Comparison of ENCODE assay signal across 12 cellular contexts in the genomic region with DNA sequence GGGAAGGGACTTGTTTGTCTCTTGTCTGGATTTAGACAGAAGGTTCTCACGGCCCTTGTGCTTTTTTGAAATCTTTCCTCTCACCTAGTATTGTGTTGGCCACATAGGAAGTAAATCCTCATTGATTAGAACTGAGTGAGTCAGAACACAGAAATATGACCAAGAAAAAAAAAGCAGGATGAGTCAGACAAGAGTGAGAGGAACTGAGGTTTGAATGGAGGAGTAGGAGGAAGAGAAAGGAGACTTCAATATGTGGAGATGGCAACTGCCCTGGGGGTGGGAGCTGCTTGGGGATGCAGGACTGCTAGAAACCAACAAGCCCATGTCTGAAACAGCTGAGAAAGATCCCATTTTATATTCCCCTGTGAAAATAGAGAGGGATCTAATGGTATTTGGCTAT.
DNase-seq lines count a peak whose midpoint lies in the region; ATAC-seq, FAIRE-seq and TF ChIP-seq lines count a peak whose summit lies in the region.
"Had no signal": no experiment of that assay in that cellular context is flagged by ENCODE, and none has a peak within 500 bp of the region (broad histone marks: within the 10 kb centered on the region; RNA-seq: fewer than 3 reads in every experiment).

No MANE protein-coding gene starts in this region.

- no peaks in the 10 kb centered on the region for H3K27me3 Mint-ChIP-seq in WTC11 (ENCODE audit: low read depth)
- H3K27me3 Mint-ChIP-seq: type B pancreatic cell had no signal

- H3K27me3 ChIP-seq in esophagus squamous epithelium, result no peaks in the 10 kb centered on the region

- intact Hi-C loops in esophagus squamous epithelium (cut with DNase I), result no loop called here

- H3K4me3 Mint-ChIP-seq in WTC11, result no peak overlapping the region
- H3K4me3 Mint-ChIP-seq: type B pancreatic cell had no signal

- no peaks in the 10 kb centered on the region for H3K36me3 Mint-ChIP-seq in WTC11
- H3K36me3 Mint-ChIP-seq: type B pancreatic cell had no signal

- peaks cover 24% of the 10 kb centered on the region for H3K4me1 Mint-ChIP-seq in WTC11

- peaks cover 0 to 8% (median 0%) of the 10 kb centered on the region in 3 donors for H3K4me1 ChIP-seq in esophagus squamous epithelium

- peak overlapping the region; percentile 21; the same call in 1 of the 2 replicates for H3K27ac Mint-ChIP-seq in WTC11
- H3K27ac Mint-ChIP-seq: type B pancreatic cell had no signal

- FAIRE-seq in frontal cortex (lab: Jason Lieb, UNC), result no peak
- FAIRE-seq: D721Med had no signal

- H3K4me3 ChIP-seq in esophagus squamous epithelium, result no peak overlapping the region

- 20 to 30% methylated on average over 1 of the region's 1 CpG for WGBS in esophagus squamous epithelium, 2 donors

- no peak overlapping the region for H3K27ac ChIP-seq in esophagus squamous epithelium

- H3K9me3 Mint-ChIP-seq in WTC11, result no peaks in the 10 kb centered on the region
- H3K9me3 Mint-ChIP-seq: type B pancreatic cell had no signal

- DNase-seq in COLO829 (ENCODE audit: low spot score) (peak; percentile 91), WTC11 (ENCODE audit: low spot score) (no peak), iris pigment epithelial cell (ENCODE audit: low read depth) (peak; percentile 75), NCI-H82 treated with DMSO at 0.1 percent for 48 hours (lab: John Stamatoyannopoulos, UW; ENCODE audit: unreplicated experiment) (no peak), islet precursor cell (no peak), esophagus squamous epithelium (lab: John Stamatoyannopoulos, UW) (no peak), frontal cortex (ENCODE audit: low spot score in 2 of 2) (no peak)
- DNase-seq: H7, NCI-H2029 treated with DMSO at 0.1 percent for 48 hours had no signal

- no peak for TF ChIP-seq CTCF in WTC11 (IDR thresholded peaks at IDR 0.05)
- no peak for TF ChIP-seq CTCF in esophagus squamous epithelium (IDR thresholded peaks at IDR 0.05)

- TF ChIP-seq POLR2A in esophagus squamous epithelium (IDR thresholded peaks at IDR 0.05), result no peak

- no peaks in the 10 kb centered on the region for H3K9me3 ChIP-seq in esophagus squamous epithelium

- no peaks in the 10 kb centered on the region for H3K36me3 ChIP-seq in esophagus squamous epithelium

- POLR2A ChIA-PET in WTC11 (lab: Charles Lee), result no interaction called here

- ATAC-seq in HG02798 (IDR thresholded peaks at IDR 0.05; ENCODE audit: poor library complexity, unreplicated experiment) (peak; percentile 35), WTC11 (no peak)

- CTCF ChIA-PET in WTC11 (lab: Charles Lee), result no interaction called here

TF ChIP-seq in WTC11, 78 proteins besides CTCF, POLR2A, EP300 and RAD21:
- TF ChIP-seq, protein P1, sequence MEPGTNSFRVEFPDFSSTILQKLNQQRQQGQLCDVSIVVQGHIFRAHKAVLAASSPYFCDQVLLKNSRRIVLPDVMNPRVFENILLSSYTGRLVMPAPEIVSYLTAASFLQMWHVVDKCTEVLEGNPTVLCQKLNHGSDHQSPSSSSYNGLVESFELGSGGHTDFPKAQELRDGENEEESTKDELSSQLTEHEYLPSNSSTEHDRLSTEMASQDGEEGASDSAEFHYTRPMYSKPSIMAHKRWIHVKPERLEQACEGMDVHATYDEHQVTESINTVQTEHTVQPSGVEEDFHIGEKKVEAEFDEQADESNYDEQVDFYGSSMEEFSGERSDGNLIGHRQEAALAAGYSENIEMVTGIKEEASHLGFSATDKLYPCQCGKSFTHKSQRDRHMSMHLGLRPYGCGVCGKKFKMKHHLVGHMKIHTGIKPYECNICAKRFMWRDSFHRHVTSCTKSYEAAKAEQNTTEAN (CRISPR knock-in tag; IDR thresholded peaks at IDR 0.05), result no peak
- TF ChIP-seq, protein P2, sequence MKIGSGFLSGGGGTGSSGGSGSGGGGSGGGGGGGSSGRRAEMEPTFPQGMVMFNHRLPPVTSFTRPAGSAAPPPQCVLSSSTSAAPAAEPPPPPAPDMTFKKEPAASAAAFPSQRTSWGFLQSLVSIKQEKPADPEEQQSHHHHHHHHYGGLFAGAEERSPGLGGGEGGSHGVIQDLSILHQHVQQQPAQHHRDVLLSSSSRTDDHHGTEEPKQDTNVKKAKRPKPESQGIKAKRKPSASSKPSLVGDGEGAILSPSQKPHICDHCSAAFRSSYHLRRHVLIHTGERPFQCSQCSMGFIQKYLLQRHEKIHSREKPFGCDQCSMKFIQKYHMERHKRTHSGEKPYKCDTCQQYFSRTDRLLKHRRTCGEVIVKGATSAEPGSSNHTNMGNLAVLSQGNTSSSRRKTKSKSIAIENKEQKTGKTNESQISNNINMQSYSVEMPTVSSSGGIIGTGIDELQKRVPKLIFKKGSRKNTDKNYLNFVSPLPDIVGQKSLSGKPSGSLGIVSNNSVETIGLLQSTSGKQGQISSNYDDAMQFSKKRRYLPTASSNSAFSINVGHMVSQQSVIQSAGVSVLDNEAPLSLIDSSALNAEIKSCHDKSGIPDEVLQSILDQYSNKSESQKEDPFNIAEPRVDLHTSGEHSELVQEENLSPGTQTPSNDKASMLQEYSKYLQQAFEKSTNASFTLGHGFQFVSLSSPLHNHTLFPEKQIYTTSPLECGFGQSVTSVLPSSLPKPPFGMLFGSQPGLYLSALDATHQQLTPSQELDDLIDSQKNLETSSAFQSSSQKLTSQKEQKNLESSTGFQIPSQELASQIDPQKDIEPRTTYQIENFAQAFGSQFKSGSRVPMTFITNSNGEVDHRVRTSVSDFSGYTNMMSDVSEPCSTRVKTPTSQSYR (CRISPR knock-in tag; IDR thresholded peaks at IDR 0.05), result no peak
- no peak for TF ChIP-seq RORB (CRISPR knock-in tag; IDR thresholded peaks at IDR 0.05)
- TF ChIP-seq NR1H2 (CRISPR knock-in tag; IDR thresholded peaks at IDR 0.05), result no peak
- TF ChIP-seq, protein P3, sequence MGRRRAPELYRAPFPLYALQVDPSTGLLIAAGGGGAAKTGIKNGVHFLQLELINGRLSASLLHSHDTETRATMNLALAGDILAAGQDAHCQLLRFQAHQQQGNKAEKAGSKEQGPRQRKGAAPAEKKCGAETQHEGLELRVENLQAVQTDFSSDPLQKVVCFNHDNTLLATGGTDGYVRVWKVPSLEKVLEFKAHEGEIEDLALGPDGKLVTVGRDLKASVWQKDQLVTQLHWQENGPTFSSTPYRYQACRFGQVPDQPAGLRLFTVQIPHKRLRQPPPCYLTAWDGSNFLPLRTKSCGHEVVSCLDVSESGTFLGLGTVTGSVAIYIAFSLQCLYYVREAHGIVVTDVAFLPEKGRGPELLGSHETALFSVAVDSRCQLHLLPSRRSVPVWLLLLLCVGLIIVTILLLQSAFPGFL (CRISPR knock-in tag; IDR thresholded peaks at IDR 0.05; ENCODE audit: borderline replicate concordance), result no peak
- TF ChIP-seq, protein P4, sequence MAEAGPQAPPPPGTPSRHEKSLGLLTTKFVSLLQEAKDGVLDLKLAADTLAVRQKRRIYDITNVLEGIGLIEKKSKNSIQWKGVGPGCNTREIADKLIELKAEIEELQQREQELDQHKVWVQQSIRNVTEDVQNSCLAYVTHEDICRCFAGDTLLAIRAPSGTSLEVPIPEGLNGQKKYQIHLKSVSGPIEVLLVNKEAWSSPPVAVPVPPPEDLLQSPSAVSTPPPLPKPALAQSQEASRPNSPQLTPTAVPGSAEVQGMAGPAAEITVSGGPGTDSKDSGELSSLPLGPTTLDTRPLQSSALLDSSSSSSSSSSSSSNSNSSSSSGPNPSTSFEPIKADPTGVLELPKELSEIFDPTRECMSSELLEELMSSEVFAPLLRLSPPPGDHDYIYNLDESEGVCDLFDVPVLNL (CRISPR knock-in tag; IDR thresholded peaks at IDR 0.05; ENCODE audit: borderline replicate concordance, low read depth), result no peak
- no peak for TF ChIP-seq FOXK1 (CRISPR knock-in tag; IDR thresholded peaks at IDR 0.05)
- no peak for TF ChIP-seq CREM (CRISPR knock-in tag; IDR thresholded peaks at IDR 0.05)
- TF ChIP-seq SP1 (CRISPR knock-in tag; conservative IDR thresholded peaks at IDR 0.05), result no peak
- no peak for TF ChIP-seq PRRX2 (CRISPR knock-in tag; IDR thresholded peaks at IDR 0.05)
- TF ChIP-seq, protein P5, sequence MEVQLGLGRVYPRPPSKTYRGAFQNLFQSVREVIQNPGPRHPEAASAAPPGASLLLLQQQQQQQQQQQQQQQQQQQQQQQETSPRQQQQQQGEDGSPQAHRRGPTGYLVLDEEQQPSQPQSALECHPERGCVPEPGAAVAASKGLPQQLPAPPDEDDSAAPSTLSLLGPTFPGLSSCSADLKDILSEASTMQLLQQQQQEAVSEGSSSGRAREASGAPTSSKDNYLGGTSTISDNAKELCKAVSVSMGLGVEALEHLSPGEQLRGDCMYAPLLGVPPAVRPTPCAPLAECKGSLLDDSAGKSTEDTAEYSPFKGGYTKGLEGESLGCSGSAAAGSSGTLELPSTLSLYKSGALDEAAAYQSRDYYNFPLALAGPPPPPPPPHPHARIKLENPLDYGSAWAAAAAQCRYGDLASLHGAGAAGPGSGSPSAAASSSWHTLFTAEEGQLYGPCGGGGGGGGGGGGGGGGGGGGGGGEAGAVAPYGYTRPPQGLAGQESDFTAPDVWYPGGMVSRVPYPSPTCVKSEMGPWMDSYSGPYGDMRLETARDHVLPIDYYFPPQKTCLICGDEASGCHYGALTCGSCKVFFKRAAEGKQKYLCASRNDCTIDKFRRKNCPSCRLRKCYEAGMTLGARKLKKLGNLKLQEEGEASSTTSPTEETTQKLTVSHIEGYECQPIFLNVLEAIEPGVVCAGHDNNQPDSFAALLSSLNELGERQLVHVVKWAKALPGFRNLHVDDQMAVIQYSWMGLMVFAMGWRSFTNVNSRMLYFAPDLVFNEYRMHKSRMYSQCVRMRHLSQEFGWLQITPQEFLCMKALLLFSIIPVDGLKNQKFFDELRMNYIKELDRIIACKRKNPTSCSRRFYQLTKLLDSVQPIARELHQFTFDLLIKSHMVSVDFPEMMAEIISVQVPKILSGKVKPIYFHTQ (CRISPR knock-in tag; IDR thresholded peaks at IDR 0.05), result no peak
- no peak for TF ChIP-seq ZNF138 (CRISPR knock-in tag; conservative IDR thresholded peaks at IDR 0.05)
- TF ChIP-seq RELA (CRISPR knock-in tag; IDR thresholded peaks at IDR 0.05; ENCODE audit: borderline replicate concordance), result no peak
- no peak for TF ChIP-seq OVOL2 (CRISPR knock-in tag; IDR thresholded peaks at IDR 0.05; ENCODE audit: borderline replicate concordance)
- TF ChIP-seq, protein P6, sequence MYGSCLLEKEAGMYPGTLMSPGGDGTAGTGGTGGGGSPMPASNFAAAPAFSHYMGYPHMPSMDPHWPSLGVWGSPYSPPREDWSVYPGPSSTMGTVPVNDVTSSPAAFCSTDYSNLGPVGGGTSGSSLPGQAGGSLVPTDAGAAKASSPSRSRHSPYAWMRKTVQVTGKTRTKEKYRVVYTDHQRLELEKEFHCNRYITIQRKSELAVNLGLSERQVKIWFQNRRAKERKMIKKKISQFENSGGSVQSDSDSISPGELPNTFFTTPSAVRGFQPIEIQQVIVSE (CRISPR knock-in tag; IDR thresholded peaks at IDR 0.05; ENCODE audit: borderline replicate concordance), result no peak

Comparison
In these comparisons a context has a peak if more than half of its experiments do, and no peak if none do; other contexts are left out.
1. DNase-seq: peak in COLO829 (single experiment) and iris pigment epithelial cell (single experiment); none in WTC11 (single experiment), NCI-H82 treated with DMSO at 0.1 percent for 48 hours (single experiment), islet precursor cell (single experiment), esophagus squamous epithelium (single experiment) and frontal cortex (0 of 2).